ENCODE assay signal across 9 cellular contexts in the genomic region with DNA sequence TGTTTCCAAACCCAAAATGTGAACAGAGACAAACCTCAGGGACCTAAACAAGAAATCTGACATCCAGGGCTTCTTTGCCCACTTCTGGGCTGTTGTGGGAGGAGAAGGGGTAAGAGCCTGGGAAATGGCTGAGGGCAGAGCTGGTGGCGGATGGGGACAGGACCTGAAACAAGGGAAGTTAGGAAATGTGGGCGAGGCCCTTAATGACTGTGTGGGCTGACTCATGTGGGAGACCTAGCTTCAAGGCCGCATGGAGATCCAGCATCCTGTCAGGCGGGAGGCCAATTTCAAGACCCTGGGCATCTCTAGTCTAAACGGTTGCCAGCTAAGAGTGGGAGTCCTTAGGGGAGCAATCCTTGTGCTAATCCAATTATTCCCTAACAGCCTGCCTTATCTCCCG. TPM values are rescaled to one million over a fixed set of nuclear protein-coding genes. Genes with fewer than 3 reads are reported as not detected.
DNase-seq lines count a peak whose midpoint lies in the region; ATAC-seq and TF ChIP-seq lines count a peak whose summit lies in the region.
"Had no signal": no experiment of that assay in that cellular context is flagged by ENCODE, and none has a peak within 500 bp of the region (broad histone marks: within the 10 kb centered on the region; RNA-seq: fewer than 3 reads in every experiment).

No MANE protein-coding gene starts in this region.

- H3K36me3 Mint-ChIP-seq in T-helper 17 cell (ENCODE audit: low read depth): peaks cover 5% of the 10 kb centered on the region

- H3K4me3 ChIP-seq in fibroblast of the aortic adventitia (ENCODE audit: low read depth, low read length): no peak overlapping the region
- H3K4me3 ChIP-seq in retinal pigment epithelial cell (ENCODE audit: low read length): no peak overlapping the region

- no peak overlapping the region for H3K4me3 Mint-ChIP-seq in T-helper 17 cell

- DNase-seq in GF-D8 (lab: John Stamatoyannopoulos, UW): peak; percentile 97
- peak; percentile 42 for DNase-seq in SIG-M5 (lab: John Stamatoyannopoulos, UW)
- DNase-seq in fibroblast of the aortic adventitia (ENCODE audit: low read depth): peak; percentile 70
- DNase-seq in retinal pigment epithelial cell (ENCODE audit: low read depth): peak; percentile 61
- no peak for DNase-seq in T-helper 17 cell
- DNase-seq in NCI-H187 (lab: John Stamatoyannopoulos, UW): no peak

- H3K27ac Mint-ChIP-seq in T-helper 17 cell: no peak overlapping the region

- H3K9me3 ChIP-seq in T-helper 17 cell (ENCODE audit: control insufficient read depth, low read length, poor library complexity, severe bottlenecking): no peaks in the 10 kb centered on the region

- TF ChIP-seq CTCF in fibroblast of the aortic adventitia (IDR thresholded peaks at IDR 0.05; ENCODE audit: insufficient read depth, low read length): no peak
- TF ChIP-seq CTCF in retinal pigment epithelial cell (conservative IDR thresholded peaks at IDR 0.05; ENCODE audit: low read depth, low read length): no peak

- H3K4me1 Mint-ChIP-seq in T-helper 17 cell: peaks cover 18% of the 10 kb centered on the region

- H3K27me3 Mint-ChIP-seq in T-helper 17 cell: peaks cover 51% of the 10 kb centered on the region

- no peak for ATAC-seq in HG03175 (IDR thresholded peaks at IDR 0.05; ENCODE audit: unreplicated experiment)
- ATAC-seq in T-helper 17 cell: no peak
- no peak for ATAC-seq in GM18870 (IDR thresholded peaks at IDR 0.05; ENCODE audit: unreplicated experiment)

RNA-seq across cellular contexts. Expression of a gene that starts 2.1 kb away (rescaled TPM):
- 39.4 and 58.6 TPM in 2 replicates for total RNA-seq in fibroblast of the aortic adventitia (ENCODE audit: low replicate concordance)
- total RNA-seq in T-helper 17 cell: 1 to 10 TPM; 1.3 to 3.8 TPM

RNA-seq across cellular contexts. Expression of a gene that starts 31.2 kb away (rescaled TPM):
- 0.36 and 0.90 TPM in 2 replicates for total RNA-seq in fibroblast of the aortic adventitia (ENCODE audit: low replicate concordance)
- total RNA-seq in T-helper 17 cell: not detected
- total RNA-seq: pulmonary artery endothelial cell had no signal

Comparison
In these comparisons a context has a peak if more than half of its experiments do, and no peak if none do; other contexts are left out.
1. DNase-seq: peak in GF-D8 (single experiment), SIG-M5 (single experiment), fibroblast of the aortic adventitia (single experiment) and retinal pigment epithelial cell (single experiment); none in T-helper 17 cell (0 of 3) and NCI-H187 (0 of 2).